27 cellular contexts compared by ENCODE assay signal in the genomic region with DNA sequence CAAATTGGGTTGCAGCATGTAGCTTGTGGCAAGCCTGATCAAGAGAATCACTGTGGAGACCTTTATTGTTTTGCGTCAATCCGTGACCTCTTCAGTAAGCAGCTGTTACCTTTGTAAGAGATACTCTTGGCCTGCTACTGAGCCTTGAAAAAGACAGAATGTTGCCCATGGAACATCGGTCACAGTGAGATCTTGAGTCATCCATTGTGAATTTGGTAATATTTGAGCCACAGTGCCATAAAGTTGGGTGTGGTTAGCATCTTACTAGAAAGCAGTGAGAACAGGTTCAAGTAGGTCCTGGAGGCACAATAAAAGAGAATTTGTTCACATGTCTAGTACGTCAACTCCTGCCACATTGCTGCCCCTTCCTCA. TPM values are rescaled to one million over a fixed set of nuclear protein-coding genes. Genes with fewer than 3 reads are reported as not detected.
A peak's percentile ranks its signal among the peaks of the same experiment; 100 is the strongest.
DNase-seq lines count a peak whose midpoint lies in the region; ATAC-seq and TF ChIP-seq lines count a peak whose summit lies in the region.
"Had no signal": no experiment of that assay in that cellular context is flagged by ENCODE, and none has a peak within 500 bp of the region (broad histone marks: within the 10 kb centered on the region; RNA-seq: fewer than 3 reads in every experiment).

No MANE protein-coding gene starts in this region.

- ATAC-seq in gastrocnemius medialis (peak; percentile 90 to 91), HG03108 (IDR thresholded peaks at IDR 0.05; ENCODE audit: unreplicated experiment) (no peak)
- ATAC-seq: gastroesophageal sphincter; left lung; right lobe of liver; stimulated activated effector memory CD8-positive, alpha-beta T cell treated with anti-CD3 and anti-CD28 coated beads, Interleukin-12 subunit alpha, Interleukin-12 subunit beta, amount 100 ng/mL, for 72 hours had no signal

- H3K27ac ChIP-seq in gastrocnemius medialis, result peak overlapping the region; percentile 40 to 72 (median 59)
- H3K27ac ChIP-seq: A549, gastroesophageal sphincter, left lung, right lobe of liver, upper lobe of left lung had no signal

- TF ChIP-seq POLR2A in gastrocnemius medialis (IDR thresholded peaks at IDR 0.05), result no peak

- no peaks in the 10 kb centered on the region for H3K36me3 ChIP-seq in gastrocnemius medialis
- H3K36me3 ChIP-seq: BE2C, gastroesophageal sphincter, left lung, right lobe of liver, upper lobe of left lung had no signal

- in situ Hi-C loops in gastrocnemius medialis (cut with MboI; ENCODE audit: low sequenced_read_pairs in 4 of 4), result no loop called here

- intact Hi-C loops in gastrocnemius medialis (cut with DNase I; ENCODE audit: low total_unique reads), result loop anchor here (5.0 kb wide), 2 partner anchors 33 to 57 kb away; a partner anchor contains a TSS

- no peaks in the 10 kb centered on the region for H3K27me3 ChIP-seq in gastrocnemius medialis
- H3K27me3 ChIP-seq: BE2C, gastroesophageal sphincter, left lung, right lobe of liver, upper lobe of left lung had no signal

- DNase-seq in NCI-H748 (lab: John Stamatoyannopoulos, UW; ENCODE audit: unreplicated experiment) (peak; percentile 44), NCI-H748 treated with DMSO at 0.1 percent for 48 hours (lab: John Stamatoyannopoulos, UW) (no peak), NCI-H2196 (lab: John Stamatoyannopoulos, UW; ENCODE audit: unreplicated experiment) (peak; percentile 76), SHP77 treated with DMSO at 0.1 percent for 48 hours (lab: John Stamatoyannopoulos, UW) (peak; percentile 58), gastrocnemius medialis (peak; percentile 20 to 48)
- DNase-seq in activated CD4-positive, alpha-beta T cell treated with anti-CD3 and anti-CD28 coated beads for 1 hour, result no peak
- DNase-seq in stimulated activated naive CD4-positive, alpha-beta T cell (lab: John Stamatoyannopoulos, UW), result no peak
- DNase-seq: activated CD4-positive, alpha-beta T cell treated with anti-CD3 and anti-CD28 coated beads for 48 hours; activated naive CD4-positive, alpha-beta T cell; activated T-cell treated with anti-CD3 and anti-CD28 coated beads, Interleukin-2, amount 50 U/mL, for 48 hours; BE2C; HFFc6; hypothalamus; left lung; mesendoderm; NCI-H1092 treated with DMSO at 0.1 percent for 48 hours; NCI-H2171; posterior cingulate gyrus; right lobe of liver; stimulated activated CD4-positive, alpha-beta T cell treated with anti-CD3 and anti-CD28 coated beads, Interleukin-12 subunit alpha, Interleukin-12 subunit beta, amount 100 ng/mL, for 4 hours; stimulated activated CD4-positive, alpha-beta T cell treated with anti-CD3 and anti-CD28 coated beads, Interleukin-4, amount 100 ng/mL, for 1 hour; upper lobe of left lung had no signal

- H3K4me3 ChIP-seq in gastrocnemius medialis, result no peak overlapping the region
- H3K4me3 ChIP-seq: A549, gastroesophageal sphincter, left lung, right lobe of liver, upper lobe of left lung had no signal

- H3K9me3 ChIP-seq in gastrocnemius medialis, result no peaks in the 10 kb centered on the region
- H3K9me3 ChIP-seq: A549, BE2C, gastroesophageal sphincter, left lung, right lobe of liver, upper lobe of left lung had no signal

- TF ChIP-seq CTCF in gastrocnemius medialis (IDR thresholded peaks at IDR 0.05 in 4 of 5, conservative IDR thresholded peaks at IDR 0.05 in 1 of 5), result no peak

- H3K4me1 ChIP-seq in gastrocnemius medialis, result peaks cover 29% of the 10 kb centered on the region in 2 donors
- H3K4me1 ChIP-seq: A549, BE2C, gastroesophageal sphincter, left lung, right lobe of liver, upper lobe of left lung had no signal

RNA-seq across cellular contexts. Expression of a gene that starts 12.7 kb away (rescaled TPM):
- 1 to 10 TPM in 1 of 4 donors, under 1 TPM in 3; 0.29 to 1.4 (median 0.67) TPM for total RNA-seq in gastrocnemius medialis
- total RNA-seq: OCI-LY7 had no signal

RNA-seq across cellular contexts. Expression of a gene that starts 57.4 kb away (rescaled TPM):
- 10 to 100 TPM in 1 of 4 donors, 1 to 10 TPM in 3; 3.0 to 11.0 (median 4.9) TPM for total RNA-seq in gastrocnemius medialis

Comparison
In these comparisons a context has a peak if more than half of its experiments do, and no peak if none do; other contexts are left out.
1. DNase-seq: peak in NCI-H748 (single experiment), NCI-H2196 (single experiment), SHP77 treated with DMSO at 0.1 percent for 48 hours (single experiment) and gastrocnemius medialis (2 of 2); none in NCI-H748 treated with DMSO at 0.1 percent for 48 hours (single experiment), activated CD4-positive, alpha-beta T cell treated with anti-CD3 and anti-CD28 coated beads for 1 hour (single experiment) and stimulated activated naive CD4-positive, alpha-beta T cell (0 of 6).